In the genomic region with DNA sequence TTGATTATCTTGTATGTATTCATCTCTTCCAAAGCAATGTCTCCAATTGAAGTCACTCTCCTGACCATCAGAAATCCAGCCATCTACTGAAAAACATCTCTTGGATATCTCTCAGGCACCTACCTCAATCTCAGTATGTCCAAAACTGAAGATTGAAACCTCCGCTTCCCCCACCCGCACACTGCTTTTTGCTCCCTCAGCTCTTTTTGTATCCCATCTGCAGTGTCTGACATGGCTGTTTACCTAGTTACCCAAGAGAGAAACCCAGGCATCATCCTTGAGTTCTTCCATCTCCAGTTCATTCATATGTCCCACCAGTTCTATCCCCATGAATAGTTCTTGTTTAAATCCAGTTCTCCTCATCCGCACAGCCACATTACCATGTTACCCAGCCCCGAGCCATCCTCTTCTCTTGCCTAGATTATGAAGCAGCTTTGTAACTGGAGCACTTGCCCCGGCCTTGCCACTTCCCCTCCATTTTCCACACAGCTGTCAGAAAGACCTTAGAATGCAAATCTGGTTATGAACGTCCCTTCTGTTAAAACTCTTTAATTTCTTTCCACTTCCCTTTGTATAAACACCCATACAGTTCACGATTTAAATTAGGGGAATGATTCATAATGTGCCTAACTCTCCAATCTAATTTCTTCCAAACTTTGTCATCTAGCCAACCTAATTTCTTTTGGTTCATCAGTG, we compare ENCODE assay signal across 20 cellular contexts.
"Had no signal": no experiment of that assay in that cellular context is flagged by ENCODE, and none has a peak within 500 bp of the region (broad histone marks: within the 10 kb centered on the region; RNA-seq: fewer than 3 reads in every experiment).

No MANE protein-coding gene starts in this region.

- H3K4me3 Mint-ChIP-seq: activated naive CD8-positive, alpha-beta T cell treated with anti-CD3 and anti-CD28 coated beads, Interleukin-2, amount 10 ng/mL, durations not matched to agents 7 days and 5 days; effector memory CD8-positive, alpha-beta T cell; natural killer cell; stimulated activated effector memory CD8-positive, alpha-beta T cell treated with anti-CD3 and anti-CD28 coated beads, Interleukin-12 subunit alpha, Interleukin-12 subunit beta, amount 100 ng/mL, for 72 hours had no signal

- ATAC-seq: activated CD4-positive, CD25-positive, alpha-beta regulatory T cell treated with anti-CD3 and anti-CD28 coated beads, Interleukin-2, amount 50 U/mL, for 24 hours; effector memory CD8-positive, alpha-beta T cell; natural killer cell; sciatic nerve; stimulated activated effector memory CD8-positive, alpha-beta T cell treated with anti-CD3 and anti-CD28 coated beads, Interleukin-12 subunit alpha, Interleukin-12 subunit beta, amount 100 ng/mL, for 72 hours had no signal

- H3K4me1 ChIP-seq: upper lobe of right lung had no signal

- H3K4me3 ChIP-seq: cardiac muscle cell, esophagus squamous epithelium, pancreas, smooth muscle cell, thoracic aorta, upper lobe of right lung had no signal

- H3K27me3 Mint-ChIP-seq: effector memory CD8-positive, alpha-beta T cell had no signal

- FAIRE-seq: pancreas had no signal

- H3K9me3 ChIP-seq: esophagus squamous epithelium, neutrophil, pancreas, thoracic aorta, upper lobe of right lung had no signal

- DNase-seq: activated CD4-positive, alpha-beta T cell treated with anti-CD3 and anti-CD28 coated beads, Interleukin-2, amount 50 U/mL, for 1 hour; activated naive CD4-positive, alpha-beta T cell; activated naive CD8-positive, alpha-beta T cell treated with anti-CD3 and anti-CD28 coated beads, Interleukin-2, amount 10 ng/mL, durations not matched to agents 7 days and 5 days; amygdala; effector memory CD8-positive, alpha-beta T cell; esophagus squamous epithelium; mesendoderm; natural killer cell; pancreas; stimulated activated CD4-positive, alpha-beta T cell treated with anti-CD3 and anti-CD28 coated beads, Interleukin-4, amount 100 ng/mL, for 1 hour; T-helper 1 cell; T-helper 9 cell; upper lobe of right lung had no signal

- H3K27me3 ChIP-seq: cardiac muscle cell, neutrophil, pancreas, upper lobe of right lung had no signal

- H3K27ac ChIP-seq: cardiac muscle cell, esophagus squamous epithelium, neutrophil, pancreas, upper lobe of right lung had no signal

- H3K36me3 ChIP-seq: cardiac muscle cell, esophagus squamous epithelium, neutrophil, pancreas, thoracic aorta, upper lobe of right lung had no signal

- H3K9me3 Mint-ChIP-seq: activated naive CD8-positive, alpha-beta T cell treated with anti-CD3 and anti-CD28 coated beads, Interleukin-2, amount 10 ng/mL, durations not matched to agents 7 days and 5 days; effector memory CD8-positive, alpha-beta T cell; natural killer cell; stimulated activated effector memory CD8-positive, alpha-beta T cell treated with anti-CD3 and anti-CD28 coated beads, Interleukin-12 subunit alpha, Interleukin-12 subunit beta, amount 100 ng/mL, for 72 hours had no signal

- H3K36me3 Mint-ChIP-seq: activated naive CD8-positive, alpha-beta T cell treated with anti-CD3 and anti-CD28 coated beads, Interleukin-2, amount 10 ng/mL, durations not matched to agents 7 days and 5 days; natural killer cell; stimulated activated effector memory CD8-positive, alpha-beta T cell treated with anti-CD3 and anti-CD28 coated beads, Interleukin-12 subunit alpha, Interleukin-12 subunit beta, amount 100 ng/mL, for 72 hours had no signal

- H3K4me1 Mint-ChIP-seq: activated naive CD8-positive, alpha-beta T cell treated with anti-CD3 and anti-CD28 coated beads, Interleukin-2, amount 10 ng/mL, durations not matched to agents 7 days and 5 days had no signal

- H3K4me2 ChIP-seq: smooth muscle cell had no signal

- H3K27ac Mint-ChIP-seq: activated naive CD8-positive, alpha-beta T cell treated with anti-CD3 and anti-CD28 coated beads, Interleukin-2, amount 10 ng/mL, durations not matched to agents 7 days and 5 days; effector memory CD8-positive, alpha-beta T cell; natural killer cell; stimulated activated effector memory CD8-positive, alpha-beta T cell treated with anti-CD3 and anti-CD28 coated beads, Interleukin-12 subunit alpha, Interleukin-12 subunit beta, amount 100 ng/mL, for 72 hours had no signal
